8 cellular contexts compared by ENCODE assay signal in genomic region chr1:148263906-148264255, GRCh38.
DNase-seq lines count a peak whose midpoint lies in the region; ATAC-seq lines count a peak whose summit lies in the region.

No MANE protein-coding gene starts in this region.

- no peaks in the 10 kb centered on the region for H3K36me3 Mint-ChIP-seq in activated CD4-positive, alpha-beta memory T cell treated with anti-CD3 and anti-CD28 coated beads, Interleukin-2, amount 10 ng/mL, durations not matched to agents 7 days and 5 days (ENCODE audit: low read depth)

- peak overlapping the region; percentile 16 for H3K27ac Mint-ChIP-seq in activated CD4-positive, alpha-beta memory T cell treated with anti-CD3 and anti-CD28 coated beads, Interleukin-2, amount 10 ng/mL, durations not matched to agents 7 days and 5 days

- POLR2A ChIA-PET in activated CD4-positive, alpha-beta memory T cell treated with anti-CD3 and anti-CD28 coated beads, Interleukin-2, amount 10 ng/mL, durations not matched to agents 7 days and 5 days (lab: Charles Lee), result interaction anchor here (0.6 to 1.9 kb wide), 20 partner anchors 11 to 1179 kb away, joined by 3 to 123 read pairs (median 4); no protein-coding TSS in a partner anchor

- CTCF ChIA-PET in activated CD4-positive, alpha-beta memory T cell treated with anti-CD3 and anti-CD28 coated beads, Interleukin-2, amount 10 ng/mL, durations not matched to agents 7 days and 5 days (lab: Charles Lee), result interaction anchor here (1.3 kb wide), 1 partner anchor 71 kb away, joined by 4 read pairs; no protein-coding TSS in a partner anchor

- peaks cover 16% of the 10 kb centered on the region for H3K4me1 Mint-ChIP-seq in activated CD4-positive, alpha-beta memory T cell treated with anti-CD3 and anti-CD28 coated beads, Interleukin-2, amount 10 ng/mL, durations not matched to agents 7 days and 5 days

- no peaks in the 10 kb centered on the region for H3K9me3 Mint-ChIP-seq in activated CD4-positive, alpha-beta memory T cell treated with anti-CD3 and anti-CD28 coated beads, Interleukin-2, amount 10 ng/mL, durations not matched to agents 7 days and 5 days

- H3K4me3 Mint-ChIP-seq in activated CD4-positive, alpha-beta memory T cell treated with anti-CD3 and anti-CD28 coated beads, Interleukin-2, amount 10 ng/mL, durations not matched to agents 7 days and 5 days, result peak overlapping the region; percentile 84

- ATAC-seq in GM18517 (IDR thresholded peaks at IDR 0.05; ENCODE audit: unreplicated experiment), result no peak

- peaks cover 27% of the 10 kb centered on the region for H3K27me3 Mint-ChIP-seq in activated CD4-positive, alpha-beta memory T cell treated with anti-CD3 and anti-CD28 coated beads, Interleukin-2, amount 10 ng/mL, durations not matched to agents 7 days and 5 days

- H3K4me3 ChIP-seq in iPS-11a (ENCODE audit: low read depth, low read length), result peak overlapping the region; percentile 39

- DNase-seq in activated T-cell treated with anti-CD3 and anti-CD28 coated beads for 4 hours (peak; percentile 4), mesenteric fat pad (ENCODE audit: low spot score) (no peak)
- DNase-seq in activated T-cell treated with anti-CD3 and anti-CD28 coated beads, Interleukin-2, amount 50 U/mL, for 48 hours, result no peak
- no peak for DNase-seq in activated CD4-positive, alpha-beta memory T cell treated with anti-CD3 and anti-CD28 coated beads, Interleukin-2, amount 10 ng/mL, durations not matched to agents 7 days and 5 days
- DNase-seq in stimulated activated naive CD4-positive, alpha-beta T cell (lab: John Stamatoyannopoulos, UW), result peak in 4 of 6 experiments; percentile 12 to 75 (median 18)
- DNase-seq in stimulated activated CD4-positive, alpha-beta T cell treated with anti-CD3 and anti-CD28 coated beads, Interleukin-2, amount 100 ng/mL, for 48 hours, result no peak

Comparison
In these comparisons a context has a peak if more than half of its experiments do, and no peak if none do; other contexts are left out.
1. DNase-seq: peak in activated T-cell treated with anti-CD3 and anti-CD28 coated beads for 4 hours (single experiment) and stimulated activated naive CD4-positive, alpha-beta T cell (4 of 6); none in activated T-cell treated with anti-CD3 and anti-CD28 coated beads, Interleukin-2, amount 50 U/mL, for 48 hours (0 of 2), activated CD4-positive, alpha-beta memory T cell treated with anti-CD3 and anti-CD28 coated beads, Interleukin-2, amount 10 ng/mL, durations not matched to agents 7 days and 5 days (single experiment), mesenteric fat pad (single experiment) and stimulated activated CD4-positive, alpha-beta T cell treated with anti-CD3 and anti-CD28 coated beads, Interleukin-2, amount 100 ng/mL, for 48 hours (0 of 2).